Comparison of ENCODE assay signal across 19 cellular contexts in genomic region chr10:79383974-79384606, GRCh38. TPM values are rescaled to one million over a fixed set of nuclear protein-coding genes. Genes with fewer than 3 reads are reported as not detected.
A peak's percentile ranks its signal among the peaks of the same experiment; 100 is the strongest.
DNase-seq lines count a peak whose midpoint lies in the region; TF ChIP-seq lines count a peak whose summit lies in the region.
"Had no signal": no experiment of that assay in that cellular context is flagged by ENCODE, and none has a peak within 500 bp of the region (broad histone marks: within the 10 kb centered on the region; RNA-seq: fewer than 3 reads in every experiment).

No MANE protein-coding gene starts in this region.

- no peak overlapping the region for H3K27ac Mint-ChIP-seq in activated naive CD4-positive, alpha-beta T cell treated with anti-CD3 and anti-CD28 coated beads, Interleukin-2, amount 10 ng/mL, durations not matched to agents 7 days and 5 days
- no peak overlapping the region for H3K27ac Mint-ChIP-seq in activated naive CD4-positive, alpha-beta T cell treated with anti-CD3 and anti-CD28 coated beads for 36 hours
- H3K27ac Mint-ChIP-seq in chondrocyte (ENCODE audit: unreplicated experiment) (no peak overlapping the region), type B pancreatic cell (no peak overlapping the region)
- H3K27ac Mint-ChIP-seq: CD8-positive, alpha-beta T cell; T-helper 2 cell treated with Interferon-gamma antibody and Interleukin-4, amounts not matched to agents 5 μg/mL and 100 μg/mL, for 36 hours had no signal

- no peaks in the 10 kb centered on the region for H3K36me3 Mint-ChIP-seq in activated naive CD4-positive, alpha-beta T cell treated with anti-CD3 and anti-CD28 coated beads, Interleukin-2, amount 10 ng/mL, durations not matched to agents 7 days and 5 days
- H3K36me3 Mint-ChIP-seq in activated naive CD4-positive, alpha-beta T cell treated with anti-CD3 and anti-CD28 coated beads for 36 hours (ENCODE audit: low read depth) = no peaks in the 10 kb centered on the region
- H3K36me3 Mint-ChIP-seq in chondrocyte (ENCODE audit: low read depth) = peaks cover 2% of the 10 kb centered on the region
- H3K36me3 Mint-ChIP-seq in type B pancreatic cell = no peaks in the 10 kb centered on the region
- H3K36me3 Mint-ChIP-seq: brain; CD8-positive, alpha-beta T cell had no signal

- CTCF ChIA-PET in activated naive CD4-positive, alpha-beta T cell treated with anti-CD3 and anti-CD28 coated beads, Interleukin-2, amount 10 ng/mL, durations not matched to agents 7 days and 5 days (lab: Charles Lee) = interaction anchor here (1.8 kb wide), 1 partner anchor 10 kb away, joined by 7 read pairs; no protein-coding TSS in a partner anchor
- CTCF ChIA-PET in activated naive CD4-positive, alpha-beta T cell treated with anti-CD3 and anti-CD28 coated beads for 36 hours (lab: Charles Lee) = interaction anchor here (1.0 to 1.2 kb wide), 3 partner anchors 9 to 15 kb away, joined by 3 to 4 read pairs (median 3); no protein-coding TSS in a partner anchor

- H3K9me3 Mint-ChIP-seq in activated naive CD4-positive, alpha-beta T cell treated with anti-CD3 and anti-CD28 coated beads, Interleukin-2, amount 10 ng/mL, durations not matched to agents 7 days and 5 days = no peaks in the 10 kb centered on the region
- H3K9me3 Mint-ChIP-seq in activated naive CD4-positive, alpha-beta T cell treated with anti-CD3 and anti-CD28 coated beads for 36 hours = no peaks in the 10 kb centered on the region
- H3K9me3 Mint-ChIP-seq in chondrocyte (ENCODE audit: low read depth) (no peaks in the 10 kb centered on the region), type B pancreatic cell (no peaks in the 10 kb centered on the region)
- H3K9me3 Mint-ChIP-seq: CD8-positive, alpha-beta T cell; stimulated activated naive CD8-positive, alpha-beta T cell treated with anti-CD3 and anti-CD28 coated beads, Interleukin-15, amount 100 ng/mL, for 72 hours; T-helper 2 cell treated with Interferon-gamma antibody and Interleukin-4, amounts not matched to agents 5 μg/mL and 100 μg/mL, for 36 hours had no signal

- intact Hi-C loops in activated naive CD4-positive, alpha-beta T cell treated with anti-CD3 and anti-CD28 coated beads for 36 hours (cut with micrococcal nuclease) = no loop called here

- no peak for TF ChIP-seq CTCF in chondrocyte (IDR thresholded peaks at IDR 0.05)
- TF ChIP-seq CTCF in type B pancreatic cell (conservative IDR thresholded peaks at IDR 0.05) = no peak

- no peaks in the 10 kb centered on the region for H3K4me1 Mint-ChIP-seq in activated naive CD4-positive, alpha-beta T cell treated with anti-CD3 and anti-CD28 coated beads, Interleukin-2, amount 10 ng/mL, durations not matched to agents 7 days and 5 days
- peaks cover 3% of the 10 kb centered on the region for H3K4me1 Mint-ChIP-seq in activated naive CD4-positive, alpha-beta T cell treated with anti-CD3 and anti-CD28 coated beads for 36 hours (ENCODE audit: low read depth)
- H3K4me1 Mint-ChIP-seq in chondrocyte (ENCODE audit: low read depth) = peaks cover 33% of the 10 kb centered on the region
- H3K4me1 Mint-ChIP-seq in type B pancreatic cell (ENCODE audit: unreplicated experiment) = peaks cover 13% of the 10 kb centered on the region

- H3K4me3 Mint-ChIP-seq in activated naive CD4-positive, alpha-beta T cell treated with anti-CD3 and anti-CD28 coated beads, Interleukin-2, amount 10 ng/mL, durations not matched to agents 7 days and 5 days = no peak overlapping the region
- H3K4me3 Mint-ChIP-seq in activated naive CD4-positive, alpha-beta T cell treated with anti-CD3 and anti-CD28 coated beads for 36 hours = no peak overlapping the region
- H3K4me3 Mint-ChIP-seq in chondrocyte (ENCODE audit: unreplicated experiment) = no peak overlapping the region
- H3K4me3 Mint-ChIP-seq in type B pancreatic cell = no peak overlapping the region
- H3K4me3 Mint-ChIP-seq: brain; CD8-positive, alpha-beta T cell; stimulated activated naive CD8-positive, alpha-beta T cell treated with anti-CD3 and anti-CD28 coated beads, Interleukin-15, amount 100 ng/mL, for 72 hours; T-helper 2 cell treated with Interferon-gamma antibody and Interleukin-4, amounts not matched to agents 5 μg/mL and 100 μg/mL, for 36 hours had no signal

- peaks cover 5% of the 10 kb centered on the region for H3K27me3 Mint-ChIP-seq in activated naive CD4-positive, alpha-beta T cell treated with anti-CD3 and anti-CD28 coated beads, Interleukin-2, amount 10 ng/mL, durations not matched to agents 7 days and 5 days
- no peaks in the 10 kb centered on the region for H3K27me3 Mint-ChIP-seq in activated naive CD4-positive, alpha-beta T cell treated with anti-CD3 and anti-CD28 coated beads for 36 hours (ENCODE audit: low read depth)
- H3K27me3 Mint-ChIP-seq in chondrocyte (ENCODE audit: low read depth) = no peaks in the 10 kb centered on the region
- H3K27me3 Mint-ChIP-seq in type B pancreatic cell = no peaks in the 10 kb centered on the region
- H3K27me3 Mint-ChIP-seq: stimulated activated naive CD8-positive, alpha-beta T cell treated with anti-CD3 and anti-CD28 coated beads, Interleukin-15, amount 100 ng/mL, for 72 hours had no signal

- peak; percentile 14 for DNase-seq in activated naive CD4-positive, alpha-beta T cell treated with anti-CD3 and anti-CD28 coated beads, Interleukin-2, amount 10 ng/mL, durations not matched to agents 7 days and 5 days
- no peak for DNase-seq in activated naive CD4-positive, alpha-beta T cell treated with anti-CD3 and anti-CD28 coated beads for 36 hours
- DNase-seq in chondrocyte (ENCODE audit: low spot score) = peak; percentile 82
- peak; percentile 76 for DNase-seq in mesenteric fat pad (ENCODE audit: low spot score)
- DNase-seq in type B pancreatic cell (ENCODE audit: extremely low spot score, unreplicated experiment) = peak; percentile 60
- DNase-seq in activated gamma-delta T cell (lab: John Stamatoyannopoulos, UW) = no peak
- DNase-seq in NCI-H526 (lab: John Stamatoyannopoulos, UW) = no peak
- no peak for DNase-seq in T-helper 9 cell
- DNase-seq: activated CD4-positive, alpha-beta T cell treated with anti-CD3 and anti-CD28 coated beads, Interleukin-2, amount 50 U/mL, for 1 hour; activated effector memory CD4-positive, alpha-beta T cell treated with Interleukin-2 at 50 U/mL for 16 hours; EL; IMR-90; NCI-H1092; NK-92 treated with Interleukin-12 subunit alpha and Interleukin-12 subunit beta, amount 100 ng/mL, for 24 hours; SHP77 treated with DMSO at 0.1 percent for 48 hours had no signal

RNA-seq across cellular contexts. Expression of gene PPIF, which starts 36.8 kb away (rescaled TPM):
- 10 to 100 TPM; 94.1 to 95.6 TPM for total RNA-seq in activated naive CD4-positive, alpha-beta T cell treated with anti-CD3 and anti-CD28 coated beads for 36 hours
- total RNA-seq in chondrocyte (11.0 to 16.2 TPM (median 15.2 TPM) in 3 replicates), mesenteric fat pad (181 TPM), type B pancreatic cell (ENCODE audit: low replicate concordance) (67.5 and 91.3 TPM in 2 replicates)

Comparison
In these comparisons a context has a peak if more than half of its experiments do, and no peak if none do; other contexts are left out.
1. DNase-seq: peak in activated naive CD4-positive, alpha-beta T cell treated with anti-CD3 and anti-CD28 coated beads, Interleukin-2, amount 10 ng/mL, durations not matched to agents 7 days and 5 days (single experiment), chondrocyte (single experiment), mesenteric fat pad (single experiment) and type B pancreatic cell (single experiment); none in activated naive CD4-positive, alpha-beta T cell treated with anti-CD3 and anti-CD28 coated beads for 36 hours (single experiment), activated gamma-delta T cell (single experiment), NCI-H526 (0 of 2) and T-helper 9 cell (single experiment).